In genomic region chr18:34242739-34243138, GRCh38 we compare ENCODE assay signal across 36 cellular contexts. TPM values are rescaled to one million over a fixed set of nuclear protein-coding genes. Genes with fewer than 3 reads are reported as not detected.
"Had no signal": no experiment of that assay in that cellular context is flagged by ENCODE, and none has a peak within 500 bp of the region (broad histone marks: within the 10 kb centered on the region; RNA-seq: fewer than 3 reads in every experiment).

No MANE protein-coding gene starts in this region.

- H3K4me3 ChIP-seq: adrenal gland, body of pancreas, breast epithelium had no signal

- H3K4me1 ChIP-seq: adrenal gland, body of pancreas, breast epithelium had no signal

- ATAC-seq: activated CD8-positive, alpha-beta T cell treated with anti-CD3 and anti-CD28 coated beads for 36 hours; activated naive CD4-positive, alpha-beta T cell treated with anti-CD3 and anti-CD28 coated beads, Interleukin-2, amount 50 U/mL, for 72 hours; activated T-cell treated with anti-CD3 and anti-CD28 coated beads, Interleukin-2, amount 50 U/mL, for 4 hours; activated T-cell treated with anti-CD3 and anti-CD28 coated beads, Interleukin-2, amount 50 U/mL, for 72 hours; activated T-helper 17 cell treated with anti-CD3 and anti-CD28 coated beads, Interleukin-2, amount 50 U/mL, for 72 hours; body of pancreas had no signal

- H3K36me3 ChIP-seq: adrenal gland, brain microvascular endothelial cell, breast epithelium had no signal

- H3K27ac ChIP-seq: adrenal gland, body of pancreas, brain microvascular endothelial cell, breast epithelium, VCaP had no signal

- H3K9me3 ChIP-seq: adrenal gland, body of pancreas, breast epithelium had no signal

- H3K27me3 ChIP-seq: adrenal gland, body of pancreas, brain microvascular endothelial cell, breast epithelium had no signal

- FAIRE-seq: astrocyte, colon, TTC549 had no signal

- DNase-seq: activated B cell treated with CpG ODN at 0.5 μM for 24 hours; activated CD4-positive, alpha-beta memory T cell treated with anti-CD3 and anti-CD28 coated beads for 36 hours; activated CD4-positive, alpha-beta T cell treated with anti-CD3 and anti-CD28 coated beads for 4 hours; activated CD4-positive, alpha-beta T cell treated with anti-CD3 and anti-CD28 coated beads, Interleukin-2, amount 10 ng/mL, durations not matched to agents 24 days and 14 days; activated CD4-positive, alpha-beta T cell treated with anti-CD3 and anti-CD28 coated beads, Interleukin-2, amount 50 U/mL, for 1 hour; activated CD4-positive, alpha-beta T cell treated with anti-CD3 and anti-CD28 coated beads, Interleukin-2, amount 50 U/mL, for 4 hours; activated CD4-positive, CD25-positive, alpha-beta regulatory T cell treated with anti-CD3 and anti-CD28 coated beads, Interleukin-2, amount 50 U/mL, for 72 hours; activated CD8-positive, alpha-beta memory T cell treated with anti-CD3 and anti-CD28 coated beads, Interleukin-2, amount 50 U/mL, for 4 hours; activated CD8-positive, alpha-beta T cell treated with anti-CD3 and anti-CD28 coated beads for 36 hours; activated effector memory CD4-positive, alpha-beta T cell treated with anti-CD3 and anti-CD28 coated beads, Interleukin-2, amount 50 U/mL, for 16 hours; activated gamma-delta T cell treated with Interleukin-2 at 50 U/mL for 16 hours; activated naive CD4-positive, alpha-beta T cell; activated naive CD4-positive, alpha-beta T cell treated with anti-CD3 and anti-CD28 coated beads for 36 hours; activated naive CD4-positive, alpha-beta T cell treated with anti-CD3 and anti-CD28 coated beads, Interleukin-2, amount 50 U/mL, for 16 hours; activated naive CD8-positive, alpha-beta T cell treated with anti-CD3 and anti-CD28 coated beads for 36 hours; activated T-cell treated with anti-CD3 and anti-CD28 coated beads for 4 hours; activated T-cell treated with anti-CD3 and anti-CD28 coated beads, Interleukin-2, amount 50 U/mL, for 1 hour; activated T-cell treated with anti-CD3 and anti-CD28 coated beads, Interleukin-2, amount 50 U/mL, for 4 hours; activated T-cell treated with anti-CD3 and anti-CD28 coated beads, Interleukin-2, amount 50 U/mL, for 72 hours; adrenal gland; amniotic stem cell; aorta; body of pancreas; brain microvascular endothelial cell; central memory CD4-positive, alpha-beta T cell; T-helper 2 cell; T-helper 9 cell had no signal

RNA-seq across cellular contexts. Expression of gene NOL4, which starts 18.0 kb away (rescaled TPM):
- total RNA-seq: activated B cell treated with CpG ODN at 0.5 μM for 24 hours; activated CD4-positive, alpha-beta memory T cell treated with anti-CD3 and anti-CD28 coated beads for 36 hours; activated CD4-positive, alpha-beta T cell treated with anti-CD3 and anti-CD28 coated beads, Interleukin-2, amount 10 ng/mL, durations not matched to agents 24 days and 14 days; activated CD8-positive, alpha-beta memory T cell treated with anti-CD3 and anti-CD28 coated beads for 36 hours; activated CD8-positive, alpha-beta T cell treated with anti-CD3 and anti-CD28 coated beads for 36 hours; activated naive CD4-positive, alpha-beta T cell treated with anti-CD3 and anti-CD28 coated beads for 36 hours; activated naive CD4-positive, alpha-beta T cell treated with anti-CD3 and anti-CD28 coated beads, Interleukin-2, amount 50 U/mL, for 72 hours; activated naive CD8-positive, alpha-beta T cell treated with anti-CD3 and anti-CD28 coated beads for 36 hours; activated T-cell treated with anti-CD3 and anti-CD28 coated beads, Interleukin-2, amount 50 U/mL, for 4 hours; activated T-cell treated with anti-CD3 and anti-CD28 coated beads, Interleukin-2, amount 50 U/mL, for 72 hours; activated T-helper 1 cell treated with anti-CD3 and anti-CD28 coated beads, Interleukin-12 subunit alpha, Interleukin-12 subunit beta, Interleukin-2, Interleukin-4 antibody, amounts not matched to agents 30 ng/mL and 10 ng/mL and 1 ng/mL, durations not matched to agents 14 hours and 24 hours and 36 hours; activated T-helper 17 cell treated with anti-CD3 and anti-CD28 coated beads, Interleukin-2, amount 50 U/mL, for 72 hours had no signal
